8 cellular contexts compared by ENCODE assay signal in genomic region chrX:23317799-23318724, GRCh38. TPM values are rescaled to one million over a fixed set of nuclear protein-coding genes. Genes with fewer than 3 reads are reported as not detected.
DNase-seq lines count a peak whose midpoint lies in the region; ATAC-seq and TF ChIP-seq lines count a peak whose summit lies in the region.

No MANE protein-coding gene starts in this region.

- peak; percentile 21 for DNase-seq in ELR (ENCODE audit: low read depth)
- peak; percentile 58 for DNase-seq in GM20000 (ENCODE audit: low spot score)
- peak; percentile 25 for DNase-seq in HK-2 (ENCODE audit: unreplicated experiment)
- DNase-seq in foreskin keratinocyte = no peak
- peak; percentile 14 for DNase-seq in stimulated activated CD4-positive, alpha-beta T cell treated with anti-CD3 and anti-CD28 coated beads, Interleukin-4, amount 100 ng/mL, for 24 hours
- DNase-seq in OCI-M2 (lab: John Stamatoyannopoulos, UW; ENCODE audit: unreplicated experiment) = no peak

- TF ChIP-seq CTCF in GM20000 (IDR thresholded peaks at IDR 0.05; ENCODE audit: extremely low read depth, missing control alignments) = peak; percentile 53
- TF ChIP-seq CTCF in VCaP (conservative IDR thresholded peaks at IDR 0.05) = peak; percentile 70
- TF ChIP-seq CTCF in foreskin keratinocyte (conservative IDR thresholded peaks at IDR 0.05) = peak; percentile 68

- H3K27ac ChIP-seq in VCaP (no peak overlapping the region), foreskin keratinocyte (no peak overlapping the region)

- ATAC-seq in foreskin keratinocyte = peak; percentile 57
- ATAC-seq in GM19328 (IDR thresholded peaks at IDR 0.05; ENCODE audit: unreplicated experiment) = no peak

- H3K4me1 ChIP-seq in foreskin keratinocyte = no peaks in the 10 kb centered on the region

- H3K27me3 ChIP-seq in foreskin keratinocyte = no peaks in the 10 kb centered on the region

RNA-seq across cellular contexts. Expression of gene PTCHD1, which starts 16.6 kb away (rescaled TPM):
- not detected in 2 replicates for total RNA-seq in foreskin keratinocyte
- polyA plus RNA-seq in foreskin keratinocyte = not detected in 2 replicates

Comparison
In these comparisons a context has a peak if more than half of its experiments do, and no peak if none do; other contexts are left out.
1. DNase-seq: peak in ELR (single experiment), GM20000 (single experiment), HK-2 (single experiment) and stimulated activated CD4-positive, alpha-beta T cell treated with anti-CD3 and anti-CD28 coated beads, Interleukin-4, amount 100 ng/mL, for 24 hours (single experiment); none in foreskin keratinocyte (0 of 2) and OCI-M2 (single experiment).
2. Peak in every context shown above with its lines, with median percentiles within 50 percentile points of each other: CTCF ChIP-seq.